Comparison of ENCODE assay signal across 8 cellular contexts in genomic region chr4:128060620-128061565, GRCh38. TPM values are rescaled to one million over a fixed set of nuclear protein-coding genes. Genes with fewer than 3 reads are reported as not detected.
A peak's percentile ranks its signal among the peaks of the same experiment; 100 is the strongest.
DNase-seq lines count a peak whose midpoint lies in the region; ATAC-seq and TF ChIP-seq lines count a peak whose summit lies in the region.

Gene LARP1B (plus strand): TSS chr4:128061312. CDS start chr4:128074952, 13,640 bp downstream.

- TF ChIP-seq EP300 in SK-N-SH (IDR thresholded peaks at IDR 0.05; ENCODE audit: borderline replicate concordance in 1 of 2, low read depth in 1 of 2, low read length in 1 of 2): no peak

- no peaks in the 10 kb centered on the region for H3K36me3 ChIP-seq in SK-N-SH (replicated peaks in 1 of 2; ENCODE audit: control insufficient read depth in 1 of 2, insufficient read depth in 2 of 2, low read length in 1 of 2)

- H3K4me3 ChIP-seq in GM08714 (ENCODE audit: low read length) (peak within 1 kb of the TSS; percentile 74), NB4 (ENCODE audit: low read depth, low read length) (peak within 1 kb of the TSS; percentile 68), SK-N-SH (ENCODE audit: low read depth in 2 of 2, low read length in 1 of 2) (peak within 1 kb of the TSS; percentile 70 to 94)

- DNase-seq in NB4 (ENCODE audit: low read depth): peak; percentile 98
- DNase-seq in SK-N-SH: peak; percentile 98
- DNase-seq in activated naive CD4-positive, alpha-beta T cell treated with anti-CD3 and anti-CD28 coated beads, Interleukin-2, amount 50 U/mL, for 16 hours: peak; percentile 95
- DNase-seq in globus pallidus (ENCODE audit: low spot score): peak; percentile 91
- DNase-seq in omental fat pad (ENCODE audit: low spot score): peak; percentile 74

- WGBS in SK-N-SH (ENCODE audit: low lambda C conversion rate): 3% methylated on average over 21 of the region's 118 CpGs

- POLR2A ChIA-PET in SK-N-SH (lab: Yijun Ruan, JAX): interaction anchor here (0.5 to 1.9 kb wide), 10 partner anchors 10 to 1652 kb away, joined by 3 to 26 read pairs (median 4); partner anchors contain the start of genes ABHD18, MFSD8 and PLK4

- TF ChIP-seq POLR2A in NB4 (IDR thresholded peaks at IDR 0.05; ENCODE audit: extremely low read depth, insufficient read length): peak; percentile 87

- peak; percentile 88 for ATAC-seq in HG02571 (IDR thresholded peaks at IDR 0.05; ENCODE audit: unreplicated experiment)
- peak; percentile 97 for ATAC-seq in omental fat pad (ENCODE audit: low FRiP score)

- H4K20me1 ChIP-seq in SK-N-SH (ENCODE audit: insufficient read depth): peaks cover 13% of the 10 kb centered on the region; the same call in 1 of the 2 replicates

- H3F3A ChIP-seq in SK-N-SH (replicated peaks; ENCODE audit: insufficient read depth): peaks cover 5% of the 10 kb centered on the region

- H3K9me2 ChIP-seq in SK-N-SH: no peaks in the 10 kb centered on the region

- no peak for TF ChIP-seq CTCF in NB4 (IDR thresholded peaks at IDR 0.05; ENCODE audit: low read depth, low read length)
- no peak for TF ChIP-seq CTCF in SK-N-SH (IDR thresholded peaks at IDR 0.05)
- no peak for TF ChIP-seq CTCF in omental fat pad (IDR thresholded peaks at IDR 0.05)

- H3K9ac ChIP-seq in SK-N-SH: peak within 1 kb of the TSS; percentile 98

- peak within 1 kb of the TSS; percentile 98 for H2AFZ ChIP-seq in SK-N-SH (ENCODE audit: low read depth)

- H3K4me1 ChIP-seq in SK-N-SH (ENCODE audit: control insufficient read depth in 1 of 2, insufficient read depth in 2 of 2, low read depth in 1 of 2, low read length in 1 of 2): no peaks in the 10 kb centered on the region; a peak in 1 of 4 replicates

- peaks cover 41% of the 10 kb centered on the region for H3K79me2 ChIP-seq in SK-N-SH (ENCODE audit: insufficient read depth)

- H3K27ac ChIP-seq in SK-N-SH (ENCODE audit: low read depth in 2 of 2, low read length in 1 of 2): peak within 1 kb of the TSS; percentile 89 to 94
- H3K27ac ChIP-seq in temporal lobe (ENCODE audit: low read depth, low read length): peak within 1 kb of the TSS; percentile 61

- CTCF ChIA-PET in SK-N-SH (lab: Yijun Ruan, JAX): interaction anchor here (1.0 to 2.1 kb wide), 2 partner anchors 9 to 130 kb away, joined by 3 to 9 read pairs; no protein-coding TSS in a partner anchor

- TF ChIP-seq RAD21 in SK-N-SH (IDR thresholded peaks at IDR 0.05; ENCODE audit: low read length): no peak

- no peaks in the 10 kb centered on the region for H3K27me3 ChIP-seq in SK-N-SH (ENCODE audit: insufficient read depth)

- peak within 1 kb of the TSS; percentile 91 for H3K4me2 ChIP-seq in SK-N-SH

- no peaks in the 10 kb centered on the region for H3K9me3 ChIP-seq in SK-N-SH

TF ChIP-seq in SK-N-SH, 30 proteins besides CTCF, POLR2A, EP300 and RAD21:
- TF ChIP-seq FOSL2 (IDR thresholded peaks at IDR 0.05; ENCODE audit: borderline replicate concordance, low read depth) (no peak), PBX3 (IDR thresholded peaks at IDR 0.05) (peak; percentile 10; the same call in 1 of the 2 replicates), TCF12 (IDR thresholded peaks at IDR 0.05) (no peak; the same call in 1 of the 2 replicates), SIN3A (IDR thresholded peaks at IDR 0.05; ENCODE audit: borderline replicate concordance, low read depth, low read length) (peak; percentile 34; the same call in 1 of the 2 replicates), USF2 (IDR thresholded peaks at IDR 0.05; ENCODE audit: borderline replicate concordance, low read depth, low read length) (no peak), TAF1 (IDR thresholded peaks at IDR 0.05; ENCODE audit: borderline replicate concordance, low read depth, low read length) (0 out of 2 replicates have a peak, but pooled peaks have one; percentile 72), MXI1 (IDR thresholded peaks at IDR 0.05; ENCODE audit: low read depth, low read length) (peak; percentile 87), TEAD4 (IDR thresholded peaks at IDR 0.05; ENCODE audit: borderline replicate concordance, insufficient read depth) (no peak), GATA2 (CRISPR knock-in tag; IDR thresholded peaks at IDR 0.05) (no peak), MAX (IDR thresholded peaks at IDR 0.05; ENCODE audit: low read depth) (peak; percentile 59; the same call in 1 of the 2 replicates), POLR2AphosphoS5 (IDR thresholded peaks at IDR 0.05; ENCODE audit: low read depth, low read length) (peak; percentile 72), ZBTB33 (IDR thresholded peaks at IDR 0.05; ENCODE audit: borderline replicate concordance, low read depth) (peak; percentile 86), MEF2A (IDR thresholded peaks at IDR 0.05; ENCODE audit: borderline replicate concordance, low read depth) (no peak), REST (IDR thresholded peaks at IDR 0.05; ENCODE audit: low read depth, low read length) (0 out of 2 replicates have a peak, but pooled peaks have one; percentile 51), USF1 (IDR thresholded peaks at IDR 0.05; ENCODE audit: borderline replicate concordance, low read depth) (no peak), CHD2 (IDR thresholded peaks at IDR 0.05; ENCODE audit: low read length, partially characterized antibody) (peak; percentile 95), RFX5 (IDR thresholded peaks at IDR 0.05; ENCODE audit: low read length) (no peak)
TF ChIP-seq in SK-N-SH: peak in this region for 9.

RNA-seq across cellular contexts. Expression of gene LARP1B, which starts in this region (rescaled TPM):
- polyA plus RNA-seq in SK-N-SH (2012; rRNA removed): 4.8 and 6.4 TPM in 2 replicates
- polyA plus RNA-seq in SK-N-SH (2012; cell fraction: cytosol; rRNA removed): 6.4 and 8.2 TPM in 2 replicates
- 5.7 and 13.3 TPM in 2 replicates for polyA plus RNA-seq in SK-N-SH (2012; cell fraction: nucleus; rRNA removed)
- 10 to 100 TPM; 22.0 to 37.0 (median 25.6) TPM for total RNA-seq in omental fat pad
- total RNA-seq in temporal lobe: 39.8 TPM

Comparison
In these comparisons a context has a peak if more than half of its experiments do, and no peak if none do; other contexts are left out.
1. Peak in every context shown above with its lines: DNase-seq, ATAC-seq, H3K4me3 ChIP-seq and H3K27ac ChIP-seq.